ENCODE assay signal across 15 cellular contexts in the genomic region with DNA sequence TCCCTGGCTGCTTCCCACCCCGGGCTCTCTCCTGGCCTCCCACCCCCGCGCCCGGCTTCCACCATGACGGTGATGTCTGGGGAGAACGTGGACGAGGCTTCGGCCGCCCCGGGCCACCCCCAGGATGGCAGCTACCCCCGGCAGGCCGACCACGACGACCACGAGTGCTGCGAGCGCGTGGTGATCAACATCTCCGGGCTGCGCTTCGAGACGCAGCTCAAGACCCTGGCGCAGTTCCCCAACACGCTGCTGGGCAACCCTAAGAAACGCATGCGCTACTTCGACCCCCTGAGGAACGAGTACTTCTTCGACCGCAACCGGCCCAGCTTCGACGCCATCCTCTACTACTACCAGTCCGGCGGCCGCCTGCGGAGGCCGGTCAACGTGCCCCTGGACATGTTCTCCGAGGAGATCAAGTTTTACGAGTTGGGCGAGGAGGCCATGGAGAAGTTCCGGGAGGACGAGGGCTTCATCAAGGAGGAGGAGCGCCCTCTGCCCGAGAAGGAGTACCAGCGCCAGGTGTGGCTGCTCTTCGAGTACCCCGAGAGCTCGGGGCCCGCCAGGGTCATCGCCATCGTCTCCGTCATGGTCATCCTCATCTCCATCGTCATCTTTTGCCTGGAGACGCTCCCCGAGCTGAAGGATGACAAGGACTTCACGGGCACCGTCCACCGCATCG. TPM values are rescaled to one million over a fixed set of nuclear protein-coding genes. Genes with fewer than 3 reads are reported as not detected.
A peak's percentile ranks its signal among the peaks of the same experiment; 100 is the strongest.
DNase-seq lines count a peak whose midpoint lies in the region; ATAC-seq and TF ChIP-seq lines count a peak whose summit lies in the region.
"Had no signal": no experiment of that assay in that cellular context is flagged by ENCODE, and none has a peak within 500 bp of the region (broad histone marks: within the 10 kb centered on the region; RNA-seq: fewer than 3 reads in every experiment).

No MANE protein-coding gene starts in this region.

- H2BK20ac ChIP-seq in H9 (ENCODE audit: low read depth, low read length, poor library complexity, severe bottlenecking), result no peak overlapping the region

- peak overlapping the region; percentile 43 for H3K4me3 Mint-ChIP-seq in T-helper 2 cell treated with Interferon-gamma antibody and Interleukin-4, amounts not matched to agents 5 μg/mL and 100 μg/mL, for 36 hours
- peak overlapping the region; percentile 4 to 73; a peak in 3 of 5 replicates for H3K4me3 Mint-ChIP-seq in H9

- no peak overlapping the region for H3T11ph ChIP-seq in H9 (ENCODE audit: low read length)

- H3K4me1 ChIP-seq in H9 (ENCODE audit: insufficient read depth, low read length), result no peaks in the 10 kb centered on the region
- peaks cover 12% of the 10 kb centered on the region for H3K4me1 ChIP-seq in psoas muscle
- H3K4me1 ChIP-seq: HAP-1 had no signal

- H3K36me3 ChIP-seq in psoas muscle (ENCODE audit: insufficient read depth in 1 of 2, low read depth in 1 of 2), result no peaks in the 10 kb centered on the region
- H3K36me3 ChIP-seq: gastroesophageal sphincter, HAP-1, left lung, right lobe of liver had no signal

- no peak overlapping the region; the same call in 1 of the 2 replicates for H3K14ac ChIP-seq in H9 (ENCODE audit: insufficient read depth, low read length)

- H3K27me3 ChIP-seq in H9 (ENCODE audit: insufficient read depth, low read length) (peaks cover 36% of the 10 kb centered on the region), dorsolateral prefrontal cortex (peaks cover 0 to 82% (median 38%) of the 10 kb centered on the region in 45 donors), psoas muscle (ENCODE audit: insufficient read depth in 3 of 3, low read length in 2 of 3) (peaks cover 0 to 68% (median 21%) of the 10 kb centered on the region in 3 donors)

- H4K20me1 ChIP-seq in H9 (ENCODE audit: control insufficient read depth, insufficient read depth, insufficient read length), result no peaks in the 10 kb centered on the region

- WGBS in H9 (ENCODE audit: extremely low coverage, insufficient read length, low lambda C conversion rate), result no CpG with 5 or more reads among the region's 61 CpGs
- 32 to 47% (median 35%) methylated on average over 50 to 61 of the region's 61 CpGs for WGBS in psoas muscle, 3 donors

- H3K9me3 ChIP-seq in H9 (ENCODE audit: control insufficient read depth, low read depth, low read length) (no peaks in the 10 kb centered on the region), psoas muscle (no peaks in the 10 kb centered on the region)
- H3K9me3 ChIP-seq: gastroesophageal sphincter, HAP-1, left lung, right lobe of liver had no signal

- H3K79me2 ChIP-seq in H9 (ENCODE audit: insufficient read depth, low read length), result no peaks in the 10 kb centered on the region

- no peak overlapping the region for H2AK5ac ChIP-seq in H9 (ENCODE audit: insufficient read length, low read length)

- no peak overlapping the region for H2BK5ac ChIP-seq in H9 (ENCODE audit: insufficient read length, low read length)

- H3K4me3 ChIP-seq in dorsolateral prefrontal cortex, result peak overlapping the region in 56 of 59 donors; percentile 42 to 75 (median 60)
- peak overlapping the region; percentile 57 for H3K4me3 ChIP-seq in psoas muscle
- H3K4me3 ChIP-seq: HAP-1, PC-9 had no signal

- no peak for DNase-seq in T-helper 2 cell treated with Interferon-gamma antibody and Interleukin-4, amounts not matched to agents 5 μg/mL and 100 μg/mL, for 36 hours (ENCODE audit: low spot score)
- DNase-seq in T-helper 2 cell, result no peak
- DNase-seq in H9, result peak; percentile 57
- peak in 3 of 10 donors; percentile 15 to 51 (median 44) for DNase-seq in dorsolateral prefrontal cortex
- no peak for DNase-seq in psoas muscle
- DNase-seq in DMS79 treated with DMSO at 0.1 percent for 48 hours (lab: John Stamatoyannopoulos, UW), result no peak
- no peak for DNase-seq in AML-193 (lab: John Stamatoyannopoulos, UW)
- no peak for DNase-seq in stimulated activated naive CD4-positive, alpha-beta T cell (lab: John Stamatoyannopoulos, UW)
- DNase-seq: KBM-7, PC-9, right lobe of liver, T1000 had no signal

- H3K18ac ChIP-seq in H9 (ENCODE audit: insufficient read length, low read depth, low read length), result no peak overlapping the region

- no peak overlapping the region for H3K4me2 ChIP-seq in H9 (ENCODE audit: insufficient read depth, insufficient read length, low read length)
- H3K4me2 ChIP-seq: PC-9 had no signal

- peaks cover 2% of the 10 kb centered on the region for H3K36me3 Mint-ChIP-seq in T-helper 2 cell treated with Interferon-gamma antibody and Interleukin-4, amounts not matched to agents 5 μg/mL and 100 μg/mL, for 36 hours (ENCODE audit: low read depth)
- peaks cover 6 to 11% (median 8%) of the 10 kb centered on the region in 3 experiments for H3K36me3 Mint-ChIP-seq in H9 (ENCODE audit: insufficient read depth in 1 of 3, low read depth in 3 of 3)

- H3K4me1 Mint-ChIP-seq in T-helper 2 cell treated with Interferon-gamma antibody and Interleukin-4, amounts not matched to agents 5 μg/mL and 100 μg/mL, for 36 hours (ENCODE audit: low read depth), result peaks cover 7% of the 10 kb centered on the region
- peaks cover 17 to 28% of the 10 kb centered on the region in 2 experiments for H3K4me1 Mint-ChIP-seq in H9

- H4K91ac ChIP-seq in H9 (ENCODE audit: insufficient read length, low read depth, low read length), result no peak overlapping the region

- no peak overlapping the region for H2AFZ ChIP-seq in H9 (ENCODE audit: low read length)
- H2AFZ ChIP-seq: PC-9 had no signal

- no peak overlapping the region for H3K23ac ChIP-seq in H9 (ENCODE audit: insufficient read length, low read depth, low read length)

- H3K27ac ChIP-seq in H9 (ENCODE audit: insufficient read length, low read depth, low read length) (no peak overlapping the region), dorsolateral prefrontal cortex (peak overlapping the region in 6 of 59 donors; percentile 69 to 91 (median 83)), psoas muscle (no peak overlapping the region)
- H3K27ac ChIP-seq: gastroesophageal sphincter, left lung, PC-9, right lobe of liver had no signal

- H2BK12ac ChIP-seq in H9 (ENCODE audit: insufficient read length, low read depth, low read length), result no peak overlapping the region

- H3K27ac Mint-ChIP-seq in T-helper 2 cell treated with Interferon-gamma antibody and Interleukin-4, amounts not matched to agents 5 μg/mL and 100 μg/mL, for 36 hours, result no peak overlapping the region
- peak overlapping the region in 1 of 3 experiments; percentile 59; a peak in 1 of 7 replicates for H3K27ac Mint-ChIP-seq in H9

- H3K23me2 ChIP-seq in H9 (ENCODE audit: insufficient read length, low read depth, low read length, poor library complexity, severe bottlenecking), result peaks cover 20% of the 10 kb centered on the region

- no peak overlapping the region for H4K8ac ChIP-seq in H9 (replicated peaks; ENCODE audit: insufficient read length, low read depth, low read length)

- H3K4ac ChIP-seq in H9 (ENCODE audit: low read depth, low read length), result no peak overlapping the region

- no peak overlapping the region for H4K5ac ChIP-seq in H9 (ENCODE audit: insufficient read length, low read depth, low read length)

- intact Hi-C loops in dorsolateral prefrontal cortex (cut with DNase I), result no loop called here
- intact Hi-C loops in psoas muscle (cut with DNase I), result no loop called here

- H3K56ac ChIP-seq in H9 (ENCODE audit: insufficient read length, low read depth, low read length), result no peak overlapping the region

- no peaks in the 10 kb centered on the region for H3K79me1 ChIP-seq in H9 (ENCODE audit: insufficient read depth, low read depth, low read length, poor library complexity, severe bottlenecking)

- no peak overlapping the region for H2BK120ac ChIP-seq in H9 (ENCODE audit: low read depth, low read length, poor library complexity, severe bottlenecking)

- peaks cover 61% of the 10 kb centered on the region for H3K27me3 Mint-ChIP-seq in T-helper 2 cell treated with Interferon-gamma antibody and Interleukin-4, amounts not matched to agents 5 μg/mL and 100 μg/mL, for 36 hours (ENCODE audit: low read depth)
- peaks cover 80% of the 10 kb centered on the region for H3K27me3 Mint-ChIP-seq in H9 (ENCODE audit: low read depth)

- ATAC-seq in psoas muscle, result no peak
- ATAC-seq: gastroesophageal sphincter, left lung had no signal

- no peaks in the 10 kb centered on the region for H3K9me3 Mint-ChIP-seq in T-helper 2 cell treated with Interferon-gamma antibody and Interleukin-4, amounts not matched to agents 5 μg/mL and 100 μg/mL, for 36 hours
- peaks cover 7 to 11% of the 10 kb centered on the region in 2 experiments for H3K9me3 Mint-ChIP-seq in H9

- no peak overlapping the region for H2BK15ac ChIP-seq in H9 (ENCODE audit: low read depth, low read length)

- no peak overlapping the region for H3K9ac ChIP-seq in H9 (ENCODE audit: extremely low read depth, insufficient read length, low read length)

- no peak for TF ChIP-seq CTCF in H9 (conservative IDR thresholded peaks at IDR 0.05)
- TF ChIP-seq CTCF in dorsolateral prefrontal cortex (IDR thresholded peaks at IDR 0.05 in 54 of 56, conservative IDR thresholded peaks at IDR 0.05 in 2 of 56; ENCODE audit: low read depth in 1 of 56, partially characterized antibody in 56 of 56), result no peak
- TF ChIP-seq CTCF in psoas muscle (IDR thresholded peaks at IDR 0.05), result no peak

RNA-seq across cellular contexts. Expression of gene KCNA1, which starts 1.8 kb away (rescaled TPM):
- total RNA-seq in H9 (2021) (0.92 and 0.98 TPM in 2 replicates), dorsolateral prefrontal cortex (100 to 1,000 TPM in 2 of 120 experiments, 10 to 100 TPM in 118; 14.6 to 114 (median 57.5) TPM), psoas muscle (under 1 TPM in 2 of 4 donors, not detected in 2; 0.05 to 0.18 TPM)
- under 1 TPM in 2 of 3 donors, not detected in 1; 0.01 to 0.04 TPM for polyA plus RNA-seq in psoas muscle
- total RNA-seq: PC-9, right lobe of liver had no signal
